Comparison of ENCODE assay signal across 8 cellular contexts in the genomic region with DNA sequence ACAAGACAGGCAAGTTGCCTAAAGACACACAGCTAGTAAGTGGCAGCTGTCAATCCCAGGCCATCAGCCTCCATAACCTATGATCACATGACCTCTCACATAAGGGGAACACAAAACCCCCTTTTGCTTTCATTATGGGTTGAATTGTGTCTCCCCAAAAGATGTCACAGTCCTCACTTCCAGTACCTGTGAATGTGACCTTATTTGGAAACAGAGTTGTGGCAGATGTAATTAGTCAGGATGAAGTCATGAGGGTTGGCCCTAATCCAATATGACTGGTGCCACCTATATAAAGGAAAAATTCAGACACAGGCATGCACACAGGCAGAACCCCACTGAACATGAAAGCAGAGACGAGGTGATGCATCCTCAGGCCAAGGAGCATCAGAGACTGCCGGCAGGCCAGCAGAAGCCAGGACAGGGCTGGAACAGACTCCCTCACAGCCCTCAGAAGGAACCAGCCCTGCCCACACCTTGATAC. TPM values are rescaled to one million over a fixed set of nuclear protein-coding genes. Genes with fewer than 3 reads are reported as not detected.
DNase-seq lines count a peak whose midpoint lies in the region; ATAC-seq lines count a peak whose summit lies in the region.

No MANE protein-coding gene starts in this region.

- H3K9me3 ChIP-seq in SJSA1 (replicated peaks), result no peaks in the 10 kb centered on the region

- no peaks in the 10 kb centered on the region for H3K9me3 Mint-ChIP-seq in central memory CD8-positive, alpha-beta T cell

- H3K4me3 Mint-ChIP-seq in central memory CD8-positive, alpha-beta T cell, result peak overlapping the region; percentile 66

- no peaks in the 10 kb centered on the region for H3K27me3 Mint-ChIP-seq in central memory CD8-positive, alpha-beta T cell

- H3K4me3 ChIP-seq in SJSA1, result no peak overlapping the region

- no peak overlapping the region for H3K27ac ChIP-seq in SJSA1

- H3K4me1 ChIP-seq in SJSA1 (replicated peaks), result peaks cover 20% of the 10 kb centered on the region

- peaks cover 6% of the 10 kb centered on the region for H3K36me3 Mint-ChIP-seq in central memory CD8-positive, alpha-beta T cell (ENCODE audit: insufficient read depth)

- peak overlapping the region; percentile 88 for H3K27ac Mint-ChIP-seq in central memory CD8-positive, alpha-beta T cell (ENCODE audit: low read depth)

- DNase-seq in A172 (ENCODE audit: low spot score) (peak; percentile 80), SJSA1 (ENCODE audit: low read depth in 1 of 2, low spot score in 2 of 2) (peak; percentile 38 to 57), UCSD-AML1 (lab: John Stamatoyannopoulos, UW; ENCODE audit: unreplicated experiment) (no peak), T-helper 9 cell (no peak)
- no peak for DNase-seq in central memory CD8-positive, alpha-beta T cell (ENCODE audit: low spot score in 2 of 2)
- DNase-seq in stimulated activated CD4-positive, alpha-beta T cell treated with anti-CD3 and anti-CD28 coated beads, Interleukin-1b, Interleukin-23, amount 100 ng/mL, for 48 hours, result peak; percentile 66

- ATAC-seq in HG02610 (IDR thresholded peaks at IDR 0.05; ENCODE audit: unreplicated experiment) (peak; percentile 32), HG03159 (IDR thresholded peaks at IDR 0.05; ENCODE audit: unreplicated experiment) (no peak)
- ATAC-seq in central memory CD8-positive, alpha-beta T cell (replicated peaks; ENCODE audit: extremely low read depth, poor library complexity, severe bottlenecking), result no peak

- H3K4me1 Mint-ChIP-seq in central memory CD8-positive, alpha-beta T cell, result peaks cover 36% of the 10 kb centered on the region

- no peaks in the 10 kb centered on the region for H3K27me3 ChIP-seq in SJSA1 (replicated peaks)

- peaks cover 4% of the 10 kb centered on the region; the same call in 1 of the 2 replicates for H3K36me3 ChIP-seq in SJSA1

RNA-seq across cellular contexts. Expression of a gene that starts 33.6 kb away (rescaled TPM):
- 2.5 and 3.3 TPM in 2 replicates for total RNA-seq in A172 (2014; rRNA removed; shearing (Covaris generic))
- total RNA-seq in SJSA1 (2014; rRNA removed; shearing (Covaris generic)), result 10.8 and 13.2 TPM in 2 replicates

Comparison
In these comparisons a context has a peak if more than half of its experiments do, and no peak if none do; other contexts are left out.
1. DNase-seq: peak in A172 (single experiment), SJSA1 (2 of 2) and stimulated activated CD4-positive, alpha-beta T cell treated with anti-CD3 and anti-CD28 coated beads, Interleukin-1b, Interleukin-23, amount 100 ng/mL, for 48 hours (single experiment); none in central memory CD8-positive, alpha-beta T cell (0 of 2), UCSD-AML1 (single experiment) and T-helper 9 cell (single experiment).